ENCODE assay signal across 1 cellular context in the genomic region with DNA sequence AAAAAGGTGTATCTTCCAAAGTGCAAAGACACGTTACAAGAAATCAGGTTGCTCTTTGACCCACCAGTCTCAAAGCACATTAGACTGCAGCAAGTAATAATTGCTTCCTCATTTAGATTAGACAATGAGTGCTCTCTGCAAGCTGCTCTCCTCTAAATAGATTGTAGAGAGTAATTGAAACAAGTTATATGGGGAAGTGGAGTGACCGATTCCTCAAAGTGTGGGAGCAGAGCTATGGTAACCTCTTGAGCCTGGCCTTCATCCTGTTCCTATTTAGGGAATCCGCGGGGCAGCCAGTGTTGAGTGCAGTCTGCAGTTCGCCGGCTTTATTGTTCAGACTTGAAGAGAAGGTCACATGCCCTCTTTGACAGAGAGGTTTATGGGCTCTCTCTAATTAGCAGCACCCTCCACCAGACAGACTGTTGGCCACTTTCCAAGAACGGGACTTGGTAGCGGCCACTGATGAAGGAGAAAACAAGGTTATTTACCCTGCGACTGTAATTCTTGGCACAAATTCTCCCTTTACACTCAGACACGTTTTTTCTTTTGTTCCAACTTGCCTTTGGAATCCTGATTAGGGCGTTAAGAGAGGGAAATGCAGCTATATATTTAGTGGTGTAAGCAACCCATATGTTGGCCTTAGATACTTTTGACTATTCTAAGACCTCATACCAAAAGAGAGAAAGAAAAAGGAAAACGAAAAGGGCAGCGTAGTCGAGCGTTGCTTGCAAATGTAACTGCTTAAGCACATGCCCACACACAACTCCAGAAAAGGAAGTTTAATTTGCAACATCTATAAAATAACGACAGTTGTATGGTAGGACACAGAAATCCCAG.
TF ChIP-seq lines count a peak whose summit lies in the region.

No MANE protein-coding gene starts in this region.

TF ChIP-seq in K562, 482 proteins besides CTCF, POLR2A, EP300 and RAD21 (continued from another document and continues in another):
- TF ChIP-seq, protein P1, sequence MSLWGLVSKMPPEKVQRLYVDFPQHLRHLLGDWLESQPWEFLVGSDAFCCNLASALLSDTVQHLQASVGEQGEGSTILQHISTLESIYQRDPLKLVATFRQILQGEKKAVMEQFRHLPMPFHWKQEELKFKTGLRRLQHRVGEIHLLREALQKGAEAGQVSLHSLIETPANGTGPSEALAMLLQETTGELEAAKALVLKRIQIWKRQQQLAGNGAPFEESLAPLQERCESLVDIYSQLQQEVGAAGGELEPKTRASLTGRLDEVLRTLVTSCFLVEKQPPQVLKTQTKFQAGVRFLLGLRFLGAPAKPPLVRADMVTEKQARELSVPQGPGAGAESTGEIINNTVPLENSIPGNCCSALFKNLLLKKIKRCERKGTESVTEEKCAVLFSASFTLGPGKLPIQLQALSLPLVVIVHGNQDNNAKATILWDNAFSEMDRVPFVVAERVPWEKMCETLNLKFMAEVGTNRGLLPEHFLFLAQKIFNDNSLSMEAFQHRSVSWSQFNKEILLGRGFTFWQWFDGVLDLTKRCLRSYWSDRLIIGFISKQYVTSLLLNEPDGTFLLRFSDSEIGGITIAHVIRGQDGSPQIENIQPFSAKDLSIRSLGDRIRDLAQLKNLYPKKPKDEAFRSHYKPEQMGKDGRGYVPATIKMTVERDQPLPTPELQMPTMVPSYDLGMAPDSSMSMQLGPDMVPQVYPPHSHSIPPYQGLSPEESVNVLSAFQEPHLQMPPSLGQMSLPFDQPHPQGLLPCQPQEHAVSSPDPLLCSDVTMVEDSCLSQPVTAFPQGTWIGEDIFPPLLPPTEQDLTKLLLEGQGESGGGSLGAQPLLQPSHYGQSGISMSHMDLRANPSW (CRISPR knock-in tag; IDR thresholded peaks at IDR 0.05), result 0 out of 2 replicates have a peak, but pooled peaks have one; percentile 13
- TF ChIP-seq SPI1 (IDR thresholded peaks at IDR 0.05; ENCODE audit: borderline replicate concordance, low read depth, low read length) (peak; percentile 82), STAT5A (IDR thresholded peaks at IDR 0.05; ENCODE audit: borderline replicate concordance, low read length) (no peak), BHLHE40 (IDR thresholded peaks at IDR 0.05; ENCODE audit: low read length) (peak; percentile 54; the same call in 1 of the 2 replicates), DNMT1 (IDR thresholded peaks at IDR 0.05) (no peak), HEY1 (CRISPR knock-in tag; IDR thresholded peaks at IDR 0.05; ENCODE audit: borderline replicate concordance) (no peak), WHSC1 (IDR thresholded peaks at IDR 0.05; ENCODE audit: low read length) (no peak), ZNF212 (CRISPR knock-in tag; IDR thresholded peaks at IDR 0.05) (0 out of 2 replicates have a peak, but pooled peaks have one; percentile 63), SNRNP70 (optimal IDR thresholded peaks at IDR 0.05; ENCODE audit: low read depth, low read length) (no peak), GTF2B (IDR thresholded peaks at IDR 0.05; ENCODE audit: extremely low read depth, insufficient read length) (no peak), JUND (IDR thresholded peaks at IDR 0.05; ENCODE audit: borderline replicate concordance, low read depth, low read length) (no peak), JUND (tag; IDR thresholded peaks at IDR 0.05; ENCODE audit: borderline replicate concordance, low read depth, low read length) (0 out of 3 replicates have a peak, but pooled peaks have one; percentile 6), NR2C2 (CRISPR knock-in tag; IDR thresholded peaks at IDR 0.05) (no peak), NR2C2 (tag; IDR thresholded peaks at IDR 0.05) (peak; percentile 35), MEIS2 (IDR thresholded peaks at IDR 0.05; ENCODE audit: partially characterized antibody) (peak; percentile 65), ESRRA (IDR thresholded peaks at IDR 0.05; ENCODE audit: borderline replicate concordance, low read depth) (peak; percentile 54), FOXA3 (CRISPR knock-in tag; conservative IDR thresholded peaks at IDR 0.05 in 1 of 2, IDR thresholded peaks at IDR 0.05 in 1 of 2) (0 out of 4 replicates have a peak, but pooled peaks of 1 of the 2 experiments have one; percentile 12), CXXC5 (CRISPR knock-in tag; IDR thresholded peaks at IDR 0.05) (peak; percentile 11; the same call in 1 of the 2 replicates), MXI1 (IDR thresholded peaks at IDR 0.05; ENCODE audit: low read depth, low read length) (no peak), NFIC (IDR thresholded peaks at IDR 0.05) (peak; percentile 95), ASH1L (IDR thresholded peaks at IDR 0.05; ENCODE audit: borderline replicate concordance, low read depth, partially characterized antibody) (no peak), CBFA2T2 (conservative IDR thresholded peaks at IDR 0.05) (no peak), NBN (IDR thresholded peaks at IDR 0.05; ENCODE audit: low read depth) (peak; percentile 26; the same call in 1 of the 2 replicates), NR2C1 (IDR thresholded peaks at IDR 0.05) (no peak), NR2C1 (tag; IDR thresholded peaks at IDR 0.05) (0 out of 2 replicates have a peak, but pooled peaks have one; percentile 15), ZMIZ1 (IDR thresholded peaks at IDR 0.05; ENCODE audit: low read depth in 2 of 2, low read length in 2 of 2) (no peak), RAD51 (IDR thresholded peaks at IDR 0.05; ENCODE audit: borderline replicate concordance, low read depth) (peak; percentile 66; the same call in 1 of the 2 replicates), ZNF766 (CRISPR knock-in tag; conservative IDR thresholded peaks at IDR 0.05) (peak; percentile 73; the same call in 1 of the 2 replicates), NR2F6 (CRISPR knock-in tag; IDR thresholded peaks at IDR 0.05) (no peak), NFRKB (IDR thresholded peaks at IDR 0.05; ENCODE audit: low read depth) (no peak), ZKSCAN1 (IDR thresholded peaks at IDR 0.05; ENCODE audit: low read depth, low read length) (no peak), PHB2 (IDR thresholded peaks at IDR 0.05; ENCODE audit: low read depth) (no peak), GTF2F1 (IDR thresholded peaks at IDR 0.05; ENCODE audit: low read depth, low read length) (0 out of 2 replicates have a peak, but pooled peaks have one; percentile 2), SMAD4 (CRISPR knock-in tag; conservative IDR thresholded peaks at IDR 0.05) (peak; percentile 67), KDM1A (IDR thresholded peaks at IDR 0.05) (peak in 1 of 2 experiments; percentile 44; a peak in 2 of 4 replicates), MYNN (IDR thresholded peaks at IDR 0.05) (no peak), MYNN (CRISPR knock-in tag; IDR thresholded peaks at IDR 0.05) (no peak), FOSL1 (tag; conservative IDR thresholded peaks at IDR 0.05) (no peak), TAF9B (IDR thresholded peaks at IDR 0.05; ENCODE audit: partially characterized antibody) (no peak)
- TF ChIP-seq, protein P2, sequence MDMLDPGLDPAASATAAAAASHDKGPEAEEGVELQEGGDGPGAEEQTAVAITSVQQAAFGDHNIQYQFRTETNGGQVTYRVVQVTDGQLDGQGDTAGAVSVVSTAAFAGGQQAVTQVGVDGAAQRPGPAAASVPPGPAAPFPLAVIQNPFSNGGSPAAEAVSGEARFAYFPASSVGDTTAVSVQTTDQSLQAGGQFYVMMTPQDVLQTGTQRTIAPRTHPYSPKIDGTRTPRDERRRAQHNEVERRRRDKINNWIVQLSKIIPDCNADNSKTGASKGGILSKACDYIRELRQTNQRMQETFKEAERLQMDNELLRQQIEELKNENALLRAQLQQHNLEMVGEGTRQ (CRISPR knock-in tag; IDR thresholded peaks at IDR 0.05), result peak; percentile 68
- TF ChIP-seq, protein P3, sequence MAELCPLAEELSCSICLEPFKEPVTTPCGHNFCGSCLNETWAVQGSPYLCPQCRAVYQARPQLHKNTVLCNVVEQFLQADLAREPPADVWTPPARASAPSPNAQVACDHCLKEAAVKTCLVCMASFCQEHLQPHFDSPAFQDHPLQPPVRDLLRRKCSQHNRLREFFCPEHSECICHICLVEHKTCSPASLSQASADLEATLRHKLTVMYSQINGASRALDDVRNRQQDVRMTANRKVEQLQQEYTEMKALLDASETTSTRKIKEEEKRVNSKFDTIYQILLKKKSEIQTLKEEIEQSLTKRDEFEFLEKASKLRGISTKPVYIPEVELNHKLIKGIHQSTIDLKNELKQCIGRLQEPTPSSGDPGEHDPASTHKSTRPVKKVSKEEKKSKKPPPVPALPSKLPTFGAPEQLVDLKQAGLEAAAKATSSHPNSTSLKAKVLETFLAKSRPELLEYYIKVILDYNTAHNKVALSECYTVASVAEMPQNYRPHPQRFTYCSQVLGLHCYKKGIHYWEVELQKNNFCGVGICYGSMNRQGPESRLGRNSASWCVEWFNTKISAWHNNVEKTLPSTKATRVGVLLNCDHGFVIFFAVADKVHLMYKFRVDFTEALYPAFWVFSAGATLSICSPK (IDR thresholded peaks at IDR 0.05; ENCODE audit: borderline replicate concordance), result no peak
- TF ChIP-seq, protein P4, sequence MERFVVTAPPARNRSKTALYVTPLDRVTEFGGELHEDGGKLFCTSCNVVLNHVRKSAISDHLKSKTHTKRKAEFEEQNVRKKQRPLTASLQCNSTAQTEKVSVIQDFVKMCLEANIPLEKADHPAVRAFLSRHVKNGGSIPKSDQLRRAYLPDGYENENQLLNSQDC (CRISPR knock-in tag; IDR thresholded peaks at IDR 0.05), result 0 out of 2 replicates have a peak, but pooled peaks have one; percentile 5
- TF ChIP-seq, protein P5, sequence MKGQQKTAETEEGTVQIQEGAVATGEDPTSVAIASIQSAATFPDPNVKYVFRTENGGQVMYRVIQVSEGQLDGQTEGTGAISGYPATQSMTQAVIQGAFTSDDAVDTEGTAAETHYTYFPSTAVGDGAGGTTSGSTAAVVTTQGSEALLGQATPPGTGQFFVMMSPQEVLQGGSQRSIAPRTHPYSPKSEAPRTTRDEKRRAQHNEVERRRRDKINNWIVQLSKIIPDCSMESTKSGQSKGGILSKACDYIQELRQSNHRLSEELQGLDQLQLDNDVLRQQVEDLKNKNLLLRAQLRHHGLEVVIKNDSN (CRISPR knock-in tag; IDR thresholded peaks at IDR 0.05), result peak; percentile 39; the same call in 1 of the 2 replicates
- TF ChIP-seq, protein P6, sequence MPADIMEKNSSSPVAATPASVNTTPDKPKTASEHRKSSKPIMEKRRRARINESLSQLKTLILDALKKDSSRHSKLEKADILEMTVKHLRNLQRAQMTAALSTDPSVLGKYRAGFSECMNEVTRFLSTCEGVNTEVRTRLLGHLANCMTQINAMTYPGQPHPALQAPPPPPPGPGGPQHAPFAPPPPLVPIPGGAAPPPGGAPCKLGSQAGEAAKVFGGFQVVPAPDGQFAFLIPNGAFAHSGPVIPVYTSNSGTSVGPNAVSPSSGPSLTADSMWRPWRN (IDR thresholded peaks at IDR 0.05; ENCODE audit: low read depth), result no peak
- TF ChIP-seq, protein P7, sequence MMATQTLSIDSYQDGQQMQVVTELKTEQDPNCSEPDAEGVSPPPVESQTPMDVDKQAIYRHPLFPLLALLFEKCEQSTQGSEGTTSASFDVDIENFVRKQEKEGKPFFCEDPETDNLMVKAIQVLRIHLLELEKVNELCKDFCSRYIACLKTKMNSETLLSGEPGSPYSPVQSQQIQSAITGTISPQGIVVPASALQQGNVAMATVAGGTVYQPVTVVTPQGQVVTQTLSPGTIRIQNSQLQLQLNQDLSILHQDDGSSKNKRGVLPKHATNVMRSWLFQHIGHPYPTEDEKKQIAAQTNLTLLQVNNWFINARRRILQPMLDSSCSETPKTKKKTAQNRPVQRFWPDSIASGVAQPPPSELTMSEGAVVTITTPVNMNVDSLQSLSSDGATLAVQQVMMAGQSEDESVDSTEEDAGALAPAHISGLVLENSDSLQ (IDR thresholded peaks at IDR 0.05), result peak; percentile 14; the same call in 1 of the 2 replicates
- TF ChIP-seq, protein P8, sequence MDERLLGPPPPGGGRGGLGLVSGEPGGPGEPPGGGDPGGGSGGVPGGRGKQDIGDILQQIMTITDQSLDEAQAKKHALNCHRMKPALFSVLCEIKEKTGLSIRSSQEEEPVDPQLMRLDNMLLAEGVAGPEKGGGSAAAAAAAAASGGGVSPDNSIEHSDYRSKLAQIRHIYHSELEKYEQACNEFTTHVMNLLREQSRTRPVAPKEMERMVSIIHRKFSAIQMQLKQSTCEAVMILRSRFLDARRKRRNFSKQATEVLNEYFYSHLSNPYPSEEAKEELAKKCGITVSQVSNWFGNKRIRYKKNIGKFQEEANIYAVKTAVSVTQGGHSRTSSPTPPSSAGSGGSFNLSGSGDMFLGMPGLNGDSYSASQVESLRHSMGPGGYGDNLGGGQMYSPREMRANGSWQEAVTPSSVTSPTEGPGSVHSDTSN (CRISPR knock-in tag; IDR thresholded peaks at IDR 0.05; ENCODE audit: low read depth), result no peak
- TF ChIP-seq, protein P8 (tag; conservative IDR thresholded peaks at IDR 0.05; ENCODE audit: low read depth), result peak; percentile 62
